8 cellular contexts compared by ENCODE assay signal in the genomic region with DNA sequence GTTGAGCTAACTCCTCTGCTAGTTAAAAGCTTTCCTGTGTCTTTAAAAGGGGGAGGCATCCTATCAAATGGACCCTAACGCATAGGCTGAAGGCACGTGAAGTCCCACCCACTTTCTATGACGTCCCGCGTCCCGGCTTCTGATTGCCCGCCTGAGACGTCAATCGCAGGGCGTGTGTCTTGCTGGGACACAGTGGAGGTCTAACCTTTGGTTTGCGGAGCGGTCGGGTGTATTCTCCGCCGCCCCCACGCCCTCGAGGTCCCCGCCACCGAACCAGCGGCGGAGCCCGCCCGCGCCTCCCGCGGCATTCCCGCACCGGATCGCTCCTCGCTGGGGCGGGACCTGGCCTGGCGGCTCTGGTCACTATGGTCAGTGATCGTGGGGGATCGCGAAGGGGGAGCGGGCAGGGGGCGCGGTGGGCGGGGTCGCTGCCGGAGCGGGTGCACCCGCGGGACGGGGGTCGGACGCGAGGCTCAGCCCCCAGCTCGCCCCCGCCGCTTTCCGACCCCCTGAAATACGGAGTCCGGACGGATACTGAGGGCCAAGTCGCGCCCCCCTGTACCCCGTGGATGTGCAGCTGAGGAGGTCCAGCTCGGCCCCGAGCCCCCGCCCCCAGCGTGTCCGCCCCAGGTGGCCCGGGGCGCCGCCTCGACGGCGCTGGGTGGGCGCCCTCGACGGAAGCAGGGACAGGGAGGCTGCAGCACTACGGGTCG. TPM values are rescaled to one million over a fixed set of nuclear protein-coding genes. Genes with fewer than 3 reads are reported as not detected.
DNase-seq lines count a peak whose midpoint lies in the region; ATAC-seq, FAIRE-seq and TF ChIP-seq lines count a peak whose summit lies in the region.

Gene OTUB2, plus strand, starts transcription at position 168 of the 713 bp plus-strand sequence. Its CDS starts 198 bp downstream, at position 366.

- peak within 1 kb of the TSS; percentile 61 to 72 for H3K4me3 ChIP-seq in right atrium auricular region
- H3K4me3 ChIP-seq in prostate gland, result peak within 1 kb of the TSS; percentile 83 to 87
- H3K4me3 ChIP-seq in urinary bladder (ENCODE audit: low read depth, low read length), result peak within 1 kb of the TSS; percentile 59

- no peak for TF ChIP-seq CTCF in right atrium auricular region (IDR thresholded peaks at IDR 0.05)
- no peak for TF ChIP-seq CTCF in prostate gland (IDR thresholded peaks at IDR 0.05)

- H3K4me1 ChIP-seq in right atrium auricular region, result peaks cover 0 to 9% of the 10 kb centered on the region in 2 donors
- no peaks in the 10 kb centered on the region for H3K4me1 ChIP-seq in prostate gland (replicated peaks)
- no peaks in the 10 kb centered on the region for H3K4me1 ChIP-seq in urinary bladder (ENCODE audit: insufficient read depth)

- peak within 1 kb of the TSS; percentile 84 for H3K4me3 Mint-ChIP-seq in T-helper 17 cell

- H3K9me3 ChIP-seq in T-helper 17 cell (ENCODE audit: control insufficient read depth, low read length, poor library complexity, severe bottlenecking) (no peaks in the 10 kb centered on the region), right atrium auricular region (no peaks in the 10 kb centered on the region), prostate gland (no peaks in the 10 kb centered on the region)

- H3K27me3 ChIP-seq in right atrium auricular region (no peaks in the 10 kb centered on the region), prostate gland (replicated peaks; ENCODE audit: insufficient read depth) (no peaks in the 10 kb centered on the region)

- H3K4me1 Mint-ChIP-seq in T-helper 17 cell, result peaks cover 46% of the 10 kb centered on the region

- peaks cover 4% of the 10 kb centered on the region for H3K36me3 Mint-ChIP-seq in T-helper 17 cell (ENCODE audit: low read depth)

- H3K36me3 ChIP-seq in right atrium auricular region (no peaks in the 10 kb centered on the region), prostate gland (no peaks in the 10 kb centered on the region), urinary bladder (ENCODE audit: insufficient read depth) (no peaks in the 10 kb centered on the region)

- H3K27ac ChIP-seq in right atrium auricular region (peak within 1 kb of the TSS in 1 of 2 donors; percentile 32), prostate gland (peak within 1 kb of the TSS in 1 of 2 donors; percentile 51), urinary bladder (ENCODE audit: low read depth) (no peak within 1 kb of the TSS)

- ATAC-seq in HG02885 (IDR thresholded peaks at IDR 0.05; ENCODE audit: poor library complexity, unreplicated experiment), result peak; percentile 99
- ATAC-seq in T-helper 17 cell, result peak; percentile 99

- H3K27me3 Mint-ChIP-seq in T-helper 17 cell, result no peaks in the 10 kb centered on the region

- under 1% methylated on average over 65 of the region's 74 CpGs for WGBS in prostate gland
- WGBS in urinary bladder, result under 1% methylated on average over 74 of the region's 74 CpGs

- no peak within 1 kb of the TSS for H3K27ac Mint-ChIP-seq in T-helper 17 cell

- FAIRE-seq in GM12892 (lab: Jason Lieb, UNC), result peak; percentile 99

- intact Hi-C loops in prostate gland (cut with DNase I), result no loop called here

- no peak for TF ChIP-seq POLR2A in GM12892 (IDR thresholded peaks at IDR 0.05; ENCODE audit: low read depth, low read length)
- TF ChIP-seq POLR2A in prostate gland (IDR thresholded peaks at IDR 0.05), result no peak

- DNase-seq in GM12892 (ENCODE audit: insufficient read length), result peak; percentile 99
- peak; percentile 100 for DNase-seq in NCI-H1694 (lab: John Stamatoyannopoulos, UW)
- DNase-seq in T-helper 17 cell, result peak; percentile 79 to 95 (median 91)
- peak; percentile 39 to 99 (median 93) for DNase-seq in anterior cingulate cortex (lab: John Stamatoyannopoulos, UW)
- peak; percentile 98 for DNase-seq in right atrium auricular region (ENCODE audit: low spot score)
- peak; percentile 95 for DNase-seq in prostate gland (ENCODE audit: low spot score)

RNA-seq across cellular contexts. Expression of gene OTUB2, which starts in this region (rescaled TPM):
- 0.57 TPM for polyA plus RNA-seq in GM12892 (2012; ENCODE audit: missing spikeins)
- total RNA-seq in T-helper 17 cell (under 1 TPM; 0.12 to 0.37 TPM), right atrium auricular region (under 1 TPM; 0.43 to 0.48 TPM), prostate gland (1 to 10 TPM; 1.5 to 3.0 TPM), urinary bladder (2.0 TPM)
- 0.41 TPM for polyA plus RNA-seq in urinary bladder

Comparison
In these comparisons a context has a peak if more than half of its experiments do, and no peak if none do; other contexts are left out.
1. Peak in DNase-seq and ATAC-seq in T-helper 17 cell; RNA of the gene not detected or under 1 TPM.
2. Peak in DNase-seq and H3K4me3 ChIP-seq in right atrium auricular region; RNA of the gene not detected or under 1 TPM.